9 cellular contexts compared by ENCODE assay signal in genomic region chr17:82358467-82359350, GRCh38. TPM values are rescaled to one million over a fixed set of nuclear protein-coding genes. Genes with fewer than 3 reads are reported as not detected.
DNase-seq lines count a peak whose midpoint lies in the region; ATAC-seq and TF ChIP-seq lines count a peak whose summit lies in the region.
"Had no signal": no experiment of that assay in that cellular context is flagged by ENCODE, and none has a peak within 500 bp of the region (broad histone marks: within the 10 kb centered on the region; RNA-seq: fewer than 3 reads in every experiment).

A gene with protein sequence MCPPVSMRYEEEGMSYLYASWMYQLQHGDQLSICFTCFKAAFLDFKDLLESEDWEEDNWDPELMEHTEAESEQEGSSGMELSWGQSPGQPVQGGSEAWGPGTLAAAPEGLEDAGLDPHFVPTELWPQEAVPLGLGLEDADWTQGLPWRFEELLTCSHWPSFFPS (plus strand): TSS chr17:82359247. CDS start chr17:82362151, 2,904 bp downstream.

- peaks cover 3% of the 10 kb centered on the region for H3K36me3 Mint-ChIP-seq in activated CD8-positive, alpha-beta T cell treated with anti-CD3 and anti-CD28 coated beads, Interleukin-2, amount 10 ng/mL, durations not matched to agents 7 days and 5 days (ENCODE audit: low read depth)

- no peaks in the 10 kb centered on the region for H3K36me3 ChIP-seq in left ventricle myocardium inferior
- H3K36me3 ChIP-seq: gastrocnemius medialis had no signal

- no peak within 1 kb of the TSS for H3K27ac Mint-ChIP-seq in activated CD8-positive, alpha-beta T cell treated with anti-CD3 and anti-CD28 coated beads, Interleukin-2, amount 10 ng/mL, durations not matched to agents 7 days and 5 days

- peaks cover 45% of the 10 kb centered on the region for H3K27me3 ChIP-seq in left ventricle myocardium inferior (ENCODE audit: low read depth)

- no peak for TF ChIP-seq CTCF in 22Rv1 (IDR thresholded peaks at IDR 0.05)
- TF ChIP-seq CTCF in left ventricle myocardium inferior (IDR thresholded peaks at IDR 0.05; ENCODE audit: borderline replicate concordance), result no peak
- TF ChIP-seq CTCF in coronary artery (IDR thresholded peaks at IDR 0.05), result no peak

- no peaks in the 10 kb centered on the region for H3K4me1 ChIP-seq in left ventricle myocardium inferior
- H3K4me1 ChIP-seq: gastrocnemius medialis had no signal

- intact Hi-C loops in left ventricle myocardium inferior (cut with micrococcal nuclease), result no loop called here

- H3K27ac ChIP-seq in 22Rv1 (peak within 1 kb of the TSS; percentile 72), left ventricle myocardium inferior (replicated peaks) (no peak within 1 kb of the TSS), coronary artery (no peak within 1 kb of the TSS)
- H3K27ac ChIP-seq: gastrocnemius medialis had no signal

- H3K4me3 ChIP-seq in left ventricle myocardium inferior, result no peak within 1 kb of the TSS
- no peak within 1 kb of the TSS for H3K4me3 ChIP-seq in coronary artery
- H3K4me3 ChIP-seq: gastrocnemius medialis had no signal

- peaks cover 9% of the 10 kb centered on the region for H3K4me1 Mint-ChIP-seq in activated CD8-positive, alpha-beta T cell treated with anti-CD3 and anti-CD28 coated beads, Interleukin-2, amount 10 ng/mL, durations not matched to agents 7 days and 5 days (ENCODE audit: low read depth)

- no peaks in the 10 kb centered on the region for H3K9me3 ChIP-seq in left ventricle myocardium inferior (replicated peaks)
- H3K9me3 ChIP-seq: gastrocnemius medialis had no signal

- ATAC-seq in activated CD8-positive, alpha-beta T cell treated with anti-CD3 and anti-CD28 coated beads, Interleukin-2, amount 10 ng/mL, durations not matched to agents 7 days and 5 days, result no peak
- ATAC-seq in HG02973 (IDR thresholded peaks at IDR 0.05; ENCODE audit: unreplicated experiment) (no peak), HG03108 (IDR thresholded peaks at IDR 0.05; ENCODE audit: unreplicated experiment) (no peak)
- ATAC-seq: gastrocnemius medialis had no signal

- CTCF ChIA-PET in activated CD8-positive, alpha-beta T cell treated with anti-CD3 and anti-CD28 coated beads, Interleukin-2, amount 10 ng/mL, durations not matched to agents 7 days and 5 days (lab: Charles Lee), result interaction anchor here (0.7 to 3.9 kb wide), 4 partner anchors 8 to 153 kb away, joined by 4 to 11 read pairs (median 4); no protein-coding TSS in a partner anchor

- DNase-seq in DMS153 treated with DMSO at 0.1 percent for 48 hours (lab: John Stamatoyannopoulos, UW; ENCODE audit: unreplicated experiment) (peak; percentile 53), NCI-H1694 (lab: John Stamatoyannopoulos, UW) (peak; percentile 59), left ventricle myocardium inferior (no peak), coronary artery (ENCODE audit: low spot score) (no peak)
- DNase-seq in activated CD8-positive, alpha-beta T cell treated with anti-CD3 and anti-CD28 coated beads, Interleukin-2, amount 10 ng/mL, durations not matched to agents 7 days and 5 days, result peak; percentile 35
- DNase-seq: gastrocnemius medialis had no signal

- no peak within 1 kb of the TSS for H3K4me3 Mint-ChIP-seq in activated CD8-positive, alpha-beta T cell treated with anti-CD3 and anti-CD28 coated beads, Interleukin-2, amount 10 ng/mL, durations not matched to agents 7 days and 5 days

- H3K27me3 Mint-ChIP-seq in activated CD8-positive, alpha-beta T cell treated with anti-CD3 and anti-CD28 coated beads, Interleukin-2, amount 10 ng/mL, durations not matched to agents 7 days and 5 days (ENCODE audit: low read depth), result peaks cover 23% of the 10 kb centered on the region

- POLR2A ChIA-PET in activated CD8-positive, alpha-beta T cell treated with anti-CD3 and anti-CD28 coated beads, Interleukin-2, amount 10 ng/mL, durations not matched to agents 7 days and 5 days (lab: Charles Lee), result interaction anchor here (0.7 to 1.0 kb wide), 2 partner anchors 66 to 644 kb away, joined by 3 read pairs; no protein-coding TSS in a partner anchor

- H3K9me3 Mint-ChIP-seq in activated CD8-positive, alpha-beta T cell treated with anti-CD3 and anti-CD28 coated beads, Interleukin-2, amount 10 ng/mL, durations not matched to agents 7 days and 5 days (ENCODE audit: insufficient read depth), result no peaks in the 10 kb centered on the region

RNA-seq across cellular contexts. Expression of the gene that starts here (rescaled TPM):
- total RNA-seq in activated CD8-positive, alpha-beta T cell treated with anti-CD3 and anti-CD28 coated beads, Interleukin-2, amount 10 ng/mL, durations not matched to agents 7 days and 5 days, result not detected
- not detected for total RNA-seq in left ventricle myocardium inferior

Comparison
In these comparisons a context has a peak if more than half of its experiments do, and no peak if none do; other contexts are left out.
1. Peak in DNase-seq in activated CD8-positive, alpha-beta T cell treated with anti-CD3 and anti-CD28 coated beads, Interleukin-2, amount 10 ng/mL, durations not matched to agents 7 days and 5 days; RNA of the gene not detected or under 1 TPM.
2. DNase-seq: peak in DMS153 treated with DMSO at 0.1 percent for 48 hours (single experiment) and NCI-H1694 (single experiment); none in left ventricle myocardium inferior (single experiment) and coronary artery (single experiment).